Comparison of ENCODE assay signal across 8 cellular contexts in the genomic region with DNA sequence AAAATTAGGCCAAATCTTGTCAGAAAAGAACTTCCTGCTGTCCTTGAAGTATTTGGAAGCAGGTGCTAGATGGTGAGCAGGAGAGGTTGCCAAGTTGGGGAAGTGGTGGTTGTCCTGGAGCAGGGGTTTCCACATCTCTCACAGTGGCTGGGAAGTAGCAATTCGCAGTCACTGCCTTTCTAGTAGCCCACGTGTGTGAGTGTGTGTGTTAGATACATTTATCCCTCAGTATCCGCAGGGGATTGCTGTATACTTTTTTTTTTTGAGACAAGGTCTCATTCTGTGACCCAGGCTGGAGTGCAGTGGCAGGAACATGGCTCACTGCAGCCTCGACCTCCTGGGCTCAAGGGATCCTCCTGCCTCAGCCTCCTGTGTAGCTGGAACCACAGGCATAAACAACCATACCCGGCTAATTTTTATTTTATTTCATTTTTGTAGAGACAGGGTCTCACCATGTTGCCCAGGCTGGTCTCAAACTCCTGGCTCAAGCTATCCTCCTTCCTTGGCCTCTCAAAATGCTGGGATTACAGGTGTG. TPM values are rescaled to one million over a fixed set of nuclear protein-coding genes. Genes with fewer than 3 reads are reported as not detected.
DNase-seq lines count a peak whose midpoint lies in the region; ATAC-seq and TF ChIP-seq lines count a peak whose summit lies in the region.

No MANE protein-coding gene starts in this region.

- TF ChIP-seq CTCF in AG09309 (IDR thresholded peaks at IDR 0.05; ENCODE audit: control insufficient read depth, insufficient read depth, low read depth, low read length, missing control alignments), result no peak
- TF ChIP-seq CTCF in GM12865 (IDR thresholded peaks at IDR 0.05; ENCODE audit: insufficient read depth, low read depth, low read length, missing control alignments), result no peak
- TF ChIP-seq CTCF in PC-9 (conservative IDR thresholded peaks at IDR 0.05), result no peak
- no peak for TF ChIP-seq CTCF in colonic mucosa (IDR thresholded peaks at IDR 0.05)
- no peak for TF ChIP-seq CTCF in lung (IDR thresholded peaks at IDR 0.05; ENCODE audit: control extremely low read depth, extremely low read depth)
- no peak for TF ChIP-seq CTCF in upper lobe of right lung (IDR thresholded peaks at IDR 0.05)

- H3K27ac ChIP-seq in PC-9 (peak overlapping the region; percentile 50), colonic mucosa (peak overlapping the region; percentile 72), lung (ENCODE audit: low read depth in 1 of 2, low read length in 1 of 2) (peak overlapping the region; percentile 95 to 97), upper lobe of right lung (peak overlapping the region; percentile 92)

- no peaks in the 10 kb centered on the region for H4K20me1 ChIP-seq in PC-9 (ENCODE audit: insufficient read depth)

- H3K79me2 ChIP-seq in PC-9 (ENCODE audit: low read depth), result peaks cover 20% of the 10 kb centered on the region

- 22 to 23% methylated on average over 5 of the region's 5 CpGs for WGBS in lung, 2 donors

- H3K9me3 ChIP-seq in PC-9 (ENCODE audit: insufficient read depth, low read depth) (no peaks in the 10 kb centered on the region), colonic mucosa (no peaks in the 10 kb centered on the region), lung (ENCODE audit: control insufficient read depth in 2 of 2, insufficient read depth in 1 of 2, low read length in 1 of 2) (no peaks in the 10 kb centered on the region), upper lobe of right lung (no peaks in the 10 kb centered on the region)

- 0 out of 2 replicates have a peak, but pooled peaks cover 3% of the 10 kb centered on the region for H3K36me3 ChIP-seq in PC-9 (ENCODE audit: low read depth)
- H3K36me3 ChIP-seq in colonic mucosa, result no peaks in the 10 kb centered on the region
- peaks cover 0 to 1% of the 10 kb centered on the region in 2 donors for H3K36me3 ChIP-seq in lung (ENCODE audit: control insufficient read depth in 2 of 2, insufficient read depth in 2 of 2, low read length in 2 of 2)
- no peaks in the 10 kb centered on the region for H3K36me3 ChIP-seq in upper lobe of right lung

- no TSS peak for BruUV-seq in PC-9 (replicated peaks; lab: Mats Ljungman, UMichigan)

- H3K9ac ChIP-seq in colonic mucosa (ENCODE audit: low read depth in 2 of 2, low read length in 2 of 2), result peak overlapping the region; percentile 97 to 99

- POLR2A ChIA-PET in PC-9 (lab: Charles Lee; ENCODE audit: unreplicated experiment), result interaction anchor here (0.6 to 1.2 kb wide), 4 partner anchors 28 to 234 kb away, joined by 3 to 4 read pairs (median 3); partner anchors contain the start of gene SCAMP5

- peak overlapping the region; percentile 84 for H3K4me2 ChIP-seq in PC-9

- H3K4me3 ChIP-seq in AG09309 (ENCODE audit: control insufficient read depth, low read depth, low read length), result peak overlapping the region; percentile 92
- H3K4me3 ChIP-seq in GM12865 (ENCODE audit: low read depth, low read length), result peak overlapping the region; percentile 72
- H3K4me3 ChIP-seq in PC-9, result peak overlapping the region; percentile 90
- H3K4me3 ChIP-seq in colonic mucosa, result peak overlapping the region; percentile 67
- H3K4me3 ChIP-seq in lung, result peak overlapping the region; percentile 87
- peak overlapping the region; percentile 98 for H3K4me3 ChIP-seq in upper lobe of right lung

- H3K4me1 ChIP-seq in PC-9 (replicated peaks; ENCODE audit: insufficient read depth) (no peaks in the 10 kb centered on the region; the same call in none of the 2 replicates), colonic mucosa (peaks cover 5% of the 10 kb centered on the region), lung (ENCODE audit: control insufficient read depth in 2 of 2, insufficient read depth in 2 of 2, low read length in 2 of 2) (peaks cover 0 to 8% of the 10 kb centered on the region in 2 donors), upper lobe of right lung (peaks cover 19% of the 10 kb centered on the region)

- CTCF ChIA-PET in PC-9 (lab: Charles Lee), result no interaction called here

- peak; percentile 20 for ATAC-seq in lung (ENCODE audit: insufficient read depth, low FRiP score)
- peak; percentile 67 for ATAC-seq in upper lobe of right lung
- no peak for ATAC-seq in HG03108 (IDR thresholded peaks at IDR 0.05; ENCODE audit: unreplicated experiment)

- DNase-seq in AG09309 (ENCODE audit: low read depth) (no peak), GM12865 (ENCODE audit: low read depth) (peak; percentile 66), PC-9 (no peak), colonic mucosa (no peak), lung (ENCODE audit: low spot score) (no peak), upper lobe of right lung (no peak), inferior parietal cortex (ENCODE audit: extremely low spot score) (no peak)

- intact Hi-C loops in PC-9 (cut with micrococcal nuclease; ENCODE audit: unreplicated experiment), result loop anchor here (5.0 kb wide), 1 partner anchor 67 kb away; the partner anchor contains the start of gene RPP25
- intact Hi-C loops in colonic mucosa (cut with DNase I), result loop anchor here (10.0 kb wide), 1 partner anchor 281 kb away; no protein-coding TSS in a partner anchor
- intact Hi-C loops in upper lobe of right lung (cut with DNase I), result no loop called here

- H3K9me2 ChIP-seq in PC-9 (ENCODE audit: insufficient read depth), result no peaks in the 10 kb centered on the region

- H3F3A ChIP-seq in PC-9 (ENCODE audit: insufficient read depth, low read depth), result peaks cover 16% of the 10 kb centered on the region; the same call in 1 of the 2 replicates

- H2AFZ ChIP-seq in PC-9, result peak overlapping the region; percentile 92

- H3K27me3 ChIP-seq in PC-9 (ENCODE audit: insufficient read depth, low read depth), result no peaks in the 10 kb centered on the region
- no peaks in the 10 kb centered on the region for H3K27me3 ChIP-seq in colonic mucosa
- no peaks in the 10 kb centered on the region for H3K27me3 ChIP-seq in lung (ENCODE audit: control insufficient read depth, insufficient read depth)
- H3K27me3 ChIP-seq in upper lobe of right lung, result no peaks in the 10 kb centered on the region

RNA-seq across cellular contexts. Expression of gene PPCDC, which starts 0.8 kb away (rescaled TPM):
- 23.7 and 24.4 TPM in 2 replicates for total RNA-seq in PC-9 (2021)
- total RNA-seq in colonic mucosa, result 10 to 100 TPM; 10.1 to 23.1 TPM
- total RNA-seq in lung, result 10 to 100 TPM; 12.8 to 19.2 TPM
- polyA plus RNA-seq in lung, result 10 to 100 TPM; 22.5 to 23.8 TPM
- 13.1 TPM for total RNA-seq in upper lobe of right lung

RNA-seq across cellular contexts. Expression of gene SCAMP5, which starts 28.8 kb away (rescaled TPM):
- total RNA-seq in PC-9 (2021) (17.9 and 19.7 TPM in 2 replicates), colonic mucosa (10 to 100 TPM in 1 of 2 donors, 1 to 10 TPM in 1; 4.9 to 24.9 TPM), lung (1 to 10 TPM; 3.8 to 4.8 TPM), upper lobe of right lung (2.6 TPM)
- polyA plus RNA-seq in lung, result 1 to 10 TPM in 1 of 2 donors, under 1 TPM in 1; 0.94 to 9.5 TPM
